Comparison of ENCODE assay signal across 2 cellular contexts in genomic region chr4:10738826-10739489, GRCh38.
A peak's percentile ranks its signal among the peaks of the same experiment; 100 is the strongest.
TF ChIP-seq lines count a peak whose summit lies in the region.

No MANE protein-coding gene starts in this region.

TF ChIP-seq in IMR-90, 13 proteins besides CTCF, POLR2A, EP300 and RAD21:
- TF ChIP-seq MAFK (IDR thresholded peaks at IDR 0.05; ENCODE audit: low read depth, low read length) = peak; percentile 24; the same call in 1 of the 2 replicates
- TF ChIP-seq NFE2L2 (IDR thresholded peaks at IDR 0.05; ENCODE audit: low read depth, low read length) = no peak

TF ChIP-seq in GM12878, 131 proteins besides CTCF, POLR2A, EP300 and RAD21:
- TF ChIP-seq MEF2B (IDR thresholded peaks at IDR 0.05; ENCODE audit: partially characterized antibody, poor library complexity, severe bottlenecking) = peak; percentile 90
- TF ChIP-seq CEBPB (IDR thresholded peaks at IDR 0.05; ENCODE audit: borderline replicate concordance in 1 of 2, low read depth in 2 of 2, low read length in 2 of 2) = no peak
- TF ChIP-seq IKZF1 (conservative IDR thresholded peaks at IDR 0.05) = peak; percentile 65
- TF ChIP-seq ATF7 (IDR thresholded peaks at IDR 0.05; ENCODE audit: low read depth) = no peak
- TF ChIP-seq CHD2 (IDR thresholded peaks at IDR 0.05; ENCODE audit: borderline replicate concordance, low read depth, low read length) = 0 out of 2 replicates have a peak, but pooled peaks have one; percentile 22
- TF ChIP-seq CREB1 (IDR thresholded peaks at IDR 0.05; ENCODE audit: low read depth) = no peak
- no peak for TF ChIP-seq NR2C2 (IDR thresholded peaks at IDR 0.05; ENCODE audit: borderline replicate concordance, control insufficient read depth, insufficient read length, low read depth)
- TF ChIP-seq SIX5 (IDR thresholded peaks at IDR 0.05; ENCODE audit: low read depth, low read length, severe bottlenecking) = no peak
- TF ChIP-seq IRF5 (IDR thresholded peaks at IDR 0.05; ENCODE audit: borderline replicate concordance) = no peak
- TF ChIP-seq GATAD2B (conservative IDR thresholded peaks at IDR 0.05; ENCODE audit: low read depth) = peak; percentile 32; the same call in 1 of the 2 replicates
- TF ChIP-seq TCF7 (IDR thresholded peaks at IDR 0.05; ENCODE audit: borderline replicate concordance) = no peak
- TF ChIP-seq ATF2 (IDR thresholded peaks at IDR 0.05; ENCODE audit: low read length) = peak; percentile 71
- peak; percentile 37; the same call in 1 of the 2 replicates for TF ChIP-seq PAX5 (IDR thresholded peaks at IDR 0.05; ENCODE audit: borderline replicate concordance, low read depth, low read length)
- TF ChIP-seq HDAC6 (IDR thresholded peaks at IDR 0.05; ENCODE audit: unreplicated experiment) = no peak
- TF ChIP-seq TCF12 (IDR thresholded peaks at IDR 0.05; ENCODE audit: low read depth, low read length) = peak; percentile 77
- TF ChIP-seq RUNX3 (IDR thresholded peaks at IDR 0.05; ENCODE audit: low read length) = peak; percentile 56
- no peak for TF ChIP-seq SPI1 (IDR thresholded peaks at IDR 0.05; ENCODE audit: borderline replicate concordance, insufficient read depth, low read depth, low read length)
- peak; percentile 45 for TF ChIP-seq SP1 (IDR thresholded peaks at IDR 0.05; ENCODE audit: low read depth, low read length)
- TF ChIP-seq BHLHE40 (IDR thresholded peaks at IDR 0.05; ENCODE audit: borderline replicate concordance in 1 of 2, low read depth in 2 of 2, low read length in 1 of 2) = no peak
- TF ChIP-seq POLR2AphosphoS5 (IDR thresholded peaks at IDR 0.05; ENCODE audit: low read length) = peak; percentile 84
- no peak for TF ChIP-seq FOXK2 (IDR thresholded peaks at IDR 0.05)
- no peak for TF ChIP-seq ZNF24 (IDR thresholded peaks at IDR 0.05)
- no peak for TF ChIP-seq USF2 (IDR thresholded peaks at IDR 0.05; ENCODE audit: borderline replicate concordance, low read depth, low read length)
- TF ChIP-seq IRF4 (IDR thresholded peaks at IDR 0.05; ENCODE audit: low read depth, low read length) = peak; percentile 44; the same call in 1 of the 2 replicates
- peak; percentile 34; the same call in 1 of the 2 replicates for TF ChIP-seq ZNF592 (IDR thresholded peaks at IDR 0.05)
- peak in 1 of 2 experiments; percentile 46; a peak in 1 of 4 replicates for TF ChIP-seq IKZF2 (IDR thresholded peaks at IDR 0.05)
- no peak for TF ChIP-seq ZBED1 (IDR thresholded peaks at IDR 0.05; ENCODE audit: borderline replicate concordance)
- 0 out of 2 replicates have a peak, but pooled peaks have one; percentile 59 for TF ChIP-seq WRNIP1 (IDR thresholded peaks at IDR 0.05; ENCODE audit: borderline replicate concordance, low read depth, low read length)
- peak; percentile 33 for TF ChIP-seq CUX1 (IDR thresholded peaks at IDR 0.05; ENCODE audit: insufficient replicate concordance, low read depth, low read length)
